Comparison of ENCODE assay signal across 8 cellular contexts in the genomic region with DNA sequence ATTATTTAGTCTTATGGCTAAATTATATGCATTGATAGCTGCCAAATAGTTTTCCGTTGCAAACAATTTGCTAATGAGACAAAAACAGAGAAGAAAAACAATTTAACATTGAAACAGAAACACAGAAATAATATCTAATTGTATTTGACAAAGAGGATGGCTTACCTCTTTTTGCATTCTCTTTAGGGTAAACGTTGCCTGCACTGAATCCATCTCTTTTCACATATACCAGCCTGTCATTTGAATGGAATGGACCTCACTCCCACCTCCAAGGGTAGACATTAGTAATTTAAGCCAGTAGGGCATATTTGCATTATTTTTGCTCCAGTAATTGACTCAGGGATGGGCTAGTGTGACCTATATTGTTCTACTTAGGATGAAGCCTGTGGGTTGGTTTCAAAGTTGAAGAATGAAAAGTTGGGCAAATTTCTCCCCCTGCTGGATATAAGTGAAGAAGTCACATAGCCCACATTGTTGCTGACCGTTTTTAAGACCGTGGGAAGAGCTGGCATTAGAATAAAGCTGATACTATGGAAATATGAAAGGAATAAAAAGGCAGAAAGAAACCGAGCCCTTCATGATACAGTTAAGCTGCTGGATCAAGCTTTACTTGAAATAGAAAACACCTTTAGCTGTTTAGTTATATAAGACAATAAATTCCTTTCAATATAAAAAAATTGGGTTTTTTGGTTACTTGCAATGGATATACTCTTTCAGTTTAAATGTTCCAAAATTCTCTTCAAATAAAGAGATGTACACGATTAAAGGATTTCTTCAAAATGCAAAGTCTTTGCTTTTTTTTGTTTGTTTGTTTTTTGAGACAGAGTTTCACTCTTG. TPM values are rescaled to one million over a fixed set of nuclear protein-coding genes. Genes with fewer than 3 reads are reported as not detected.
DNase-seq lines count a peak whose midpoint lies in the region; ATAC-seq, FAIRE-seq and TF ChIP-seq lines count a peak whose summit lies in the region.

No MANE protein-coding gene starts in this region.

- H3K9ac ChIP-seq in NT2/D1 (ENCODE audit: insufficient read length, low read depth), result no peak overlapping the region

- WGBS in aorta, 2 donors, result 32 to 33% methylated on average over 6 of the region's 6 CpGs

- TF ChIP-seq CTCF in left lung (IDR thresholded peaks at IDR 0.05), result peak; percentile 54 to 55

- H3K27me3 ChIP-seq in NT2/D1 (ENCODE audit: insufficient read depth, insufficient read length) (no peaks in the 10 kb centered on the region), left lung (no peaks in the 10 kb centered on the region), aorta (ENCODE audit: control insufficient read depth in 1 of 2, insufficient read depth in 2 of 2, low read length in 1 of 2) (no peaks in the 10 kb centered on the region)

- FAIRE-seq in A204.1 (lab: Jason Lieb, UNC) (peak; percentile 94), G401.6 (lab: Jason Lieb, UNC) (peak; percentile 97)

- intact Hi-C loops in left lung (cut with DNase I), result loop anchor here in 1 of 2 donors (10.0 kb wide), 1 partner anchor 220 kb away; no protein-coding TSS in a partner anchor
- intact Hi-C loops in aorta (cut with DNase I), result loop anchor here in 1 of 2 donors (5.0 to 10.0 kb wide), 2 partner anchors 140 to 218 kb away; no protein-coding TSS in a partner anchor

- H3K4me3 ChIP-seq in NT2/D1 (ENCODE audit: insufficient read length, low read depth), result no peak overlapping the region
- H3K4me3 ChIP-seq in left lung, result no peak overlapping the region
- H3K4me3 ChIP-seq in aorta (ENCODE audit: low read length in 2 of 2), result no peak overlapping the region

- H3K9me3 ChIP-seq in NT2/D1 (ENCODE audit: insufficient read depth, low read length) (no peaks in the 10 kb centered on the region), left lung (no peaks in the 10 kb centered on the region), aorta (ENCODE audit: control insufficient read depth, low read length) (no peaks in the 10 kb centered on the region)

- no peaks in the 10 kb centered on the region for H3K36me3 ChIP-seq in NT2/D1 (ENCODE audit: insufficient read depth, insufficient read length, low read length)
- H3K36me3 ChIP-seq in left lung, result no peaks in the 10 kb centered on the region
- no peaks in the 10 kb centered on the region for H3K36me3 ChIP-seq in aorta (ENCODE audit: control insufficient read depth in 1 of 2, insufficient read depth in 2 of 2, low read length in 1 of 2)

- ATAC-seq in HG02759 (IDR thresholded peaks at IDR 0.05; ENCODE audit: unreplicated experiment) (peak; percentile 69), left lung (peak; percentile 88), aorta (ENCODE audit: low FRiP score) (peak; percentile 63), HG02623 (IDR thresholded peaks at IDR 0.05; ENCODE audit: unreplicated experiment) (no peak)

- H3K27ac ChIP-seq in left lung, result no peak overlapping the region
- H3K27ac ChIP-seq in aorta (ENCODE audit: low read depth in 1 of 2, low read length in 2 of 2), result no peak overlapping the region

- no peaks in the 10 kb centered on the region for H3K4me1 ChIP-seq in NT2/D1 (ENCODE audit: insufficient read depth, insufficient read length)
- H3K4me1 ChIP-seq in left lung, result no peaks in the 10 kb centered on the region
- no peaks in the 10 kb centered on the region for H3K4me1 ChIP-seq in aorta (ENCODE audit: control insufficient read depth in 1 of 2, insufficient read depth in 2 of 2, low read length in 2 of 2)

- DNase-seq in NT2/D1 (ENCODE audit: low read depth, low spot score) (peak; percentile 32), left lung (no peak), aorta (no peak)
- DNase-seq in central memory CD4-positive, alpha-beta T cell, result peak; percentile 25

RNA-seq across cellular contexts. Expression of a gene that starts 26.9 kb away (rescaled TPM):
- 1 to 10 TPM; 3.4 to 3.9 TPM for total RNA-seq in left lung
- 1 to 10 TPM in 1 of 2 donors, under 1 TPM in 1; 0.75 to 2.7 TPM for total RNA-seq in aorta
- 10 to 100 TPM in 1 of 2 donors, 1 to 10 TPM in 1; 6.9 to 10.9 TPM for polyA plus RNA-seq in aorta

RNA-seq across cellular contexts. Expression of a gene that starts 27.0 kb away (rescaled TPM):
- 10 to 100 TPM; 75.2 to 98.0 TPM for total RNA-seq in left lung
- 100 to 1,000 TPM; 108 to 126 TPM for total RNA-seq in aorta
- 10 to 100 TPM; 46.6 to 69.4 TPM for polyA plus RNA-seq in aorta

Comparison
In these comparisons a context has a peak if more than half of its experiments do, and no peak if none do; other contexts are left out.
1. DNase-seq: peak in NT2/D1 (single experiment) and central memory CD4-positive, alpha-beta T cell (single experiment); none in left lung (0 of 2) and aorta (0 of 2).